Comparison of ENCODE assay signal across 8 cellular contexts in the genomic region with DNA sequence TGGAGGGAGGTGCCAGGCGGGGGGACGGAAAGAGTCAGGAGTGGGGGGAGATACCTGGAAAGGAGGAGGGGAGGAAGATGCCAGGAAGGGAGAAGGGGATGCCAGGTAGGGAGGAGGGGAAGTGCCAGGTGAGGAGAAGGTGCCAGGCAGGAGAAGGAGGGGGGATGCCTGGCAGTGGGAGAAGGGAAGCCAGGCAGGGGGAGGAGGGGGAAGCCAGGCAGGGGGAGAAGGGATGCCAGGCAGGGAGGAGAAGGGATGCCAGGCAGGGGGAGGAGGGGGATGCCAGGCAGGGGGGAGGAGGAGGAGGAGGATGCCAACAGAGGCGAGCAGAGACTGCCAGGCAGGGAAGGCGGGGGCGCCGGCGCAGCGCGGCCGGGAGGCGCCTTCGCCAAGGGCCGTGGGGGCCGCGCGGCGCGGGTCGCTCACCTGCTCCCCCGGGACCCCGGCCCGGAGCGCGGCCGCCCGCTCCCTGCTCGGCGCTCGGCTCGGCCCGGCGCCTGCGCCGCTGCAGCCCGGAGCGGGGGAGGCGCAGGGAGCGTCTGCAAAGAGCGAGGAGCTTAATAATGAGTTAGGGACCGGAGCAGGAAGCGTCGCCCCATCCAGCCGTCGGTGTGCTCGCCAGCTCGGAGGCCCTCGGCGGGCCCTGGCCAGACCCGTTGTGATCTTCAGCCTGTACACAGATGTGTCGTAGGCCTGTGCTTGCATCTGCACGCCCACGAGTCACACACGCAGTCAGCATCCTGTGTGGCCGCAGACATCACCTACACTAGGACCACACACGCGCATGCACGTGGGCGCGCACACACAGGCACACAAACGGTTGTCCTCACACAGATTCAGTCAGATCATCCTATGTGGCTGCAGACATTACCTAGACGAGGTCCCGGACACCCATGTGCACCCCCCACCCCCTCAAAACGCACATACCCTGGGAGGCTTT.
A peak's percentile ranks its signal among the peaks of the same experiment; 100 is the strongest.
DNase-seq lines count a peak whose midpoint lies in the region; ATAC-seq and TF ChIP-seq lines count a peak whose summit lies in the region.

No MANE protein-coding gene starts in this region.

- H3K4me3 ChIP-seq in AG09309 (ENCODE audit: control insufficient read depth, low read depth, low read length) (peak overlapping the region; percentile 44), cardiac fibroblast (replicated peaks in 1 of 2; ENCODE audit: low read depth in 2 of 2, low read length in 2 of 2) (peak overlapping the region; percentile 41 to 46)

- TF ChIP-seq CTCF in AG09309 (IDR thresholded peaks at IDR 0.05; ENCODE audit: control insufficient read depth, insufficient read depth, low read depth, low read length, missing control alignments) (no peak), VCaP (conservative IDR thresholded peaks at IDR 0.05) (no peak), cardiac fibroblast (IDR thresholded peaks at IDR 0.05; ENCODE audit: low read depth, low read length) (no peak)

- ATAC-seq in GM19397 (IDR thresholded peaks at IDR 0.05; ENCODE audit: unreplicated experiment), result peak; percentile 74
- no peak for ATAC-seq in HG03457 (IDR thresholded peaks at IDR 0.05; ENCODE audit: unreplicated experiment)

- no peak for DNase-seq in AG09309 (ENCODE audit: low read depth)
- DNase-seq in NCI-H146 (lab: John Stamatoyannopoulos, UW), result peak; percentile 37
- peak; percentile 57 to 78 for DNase-seq in cardiac fibroblast (ENCODE audit: low read depth in 2 of 2)
- peak; percentile 69 for DNase-seq in iris pigment epithelial cell (ENCODE audit: low read depth)
- peak; percentile 33 for DNase-seq in stimulated activated CD4-positive, alpha-beta T cell treated with anti-CD3 and anti-CD28 coated beads, Interleukin-12 subunit alpha, Interleukin-12 subunit beta, amount 100 ng/mL, for 24 hours (ENCODE audit: low read depth in 2 of 2)

- peak overlapping the region; percentile 63; the same call in 1 of the 2 replicates for H3K27ac ChIP-seq in VCaP
